Comparison of ENCODE assay signal across 36 cellular contexts in the genomic region with DNA sequence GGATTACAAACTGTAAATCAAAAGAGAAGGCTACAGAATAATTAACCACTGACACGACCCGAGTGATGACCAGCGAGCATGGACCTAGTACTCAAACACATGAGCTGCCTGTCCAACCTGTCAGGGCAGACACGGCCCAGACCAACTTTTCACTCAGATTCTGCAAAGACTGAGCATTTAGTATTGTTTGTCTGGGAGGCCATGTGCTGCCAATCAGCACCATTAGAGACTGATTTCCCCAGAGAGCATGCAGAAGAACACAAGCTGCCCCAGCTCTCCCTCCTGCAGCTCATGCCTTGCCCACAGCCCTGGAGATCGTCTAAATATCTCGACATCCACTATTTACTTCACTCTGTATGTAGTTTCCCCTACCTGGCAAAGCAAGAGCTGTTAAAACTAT.
"Had no signal": no experiment of that assay in that cellular context is flagged by ENCODE, and none has a peak within 500 bp of the region (broad histone marks: within the 10 kb centered on the region; RNA-seq: fewer than 3 reads in every experiment).

No MANE protein-coding gene starts in this region.

- H3K9me3 ChIP-seq: breast epithelium, MG63 had no signal

- H3K4me3 ChIP-seq: breast epithelium, MG63, PC-9 had no signal

- ATAC-seq: activated T-cell treated with anti-CD3 and anti-CD28 coated beads, Interleukin-2, amount 50 U/mL, for 4 hours; Right ventricle myocardium inferior had no signal

- H3K27ac Mint-ChIP-seq: activated B cell treated with CpG ODN at 0.5 μM for 24 hours; activated CD4-positive, alpha-beta memory T cell treated with anti-CD3 and anti-CD28 coated beads for 36 hours; activated naive CD4-positive, alpha-beta T cell treated with anti-CD3 and anti-CD28 coated beads for 36 hours; activated naive CD8-positive, alpha-beta T cell treated with anti-CD3 and anti-CD28 coated beads for 36 hours had no signal

- H3K27me3 Mint-ChIP-seq: activated B cell treated with CpG ODN at 0.5 μM for 24 hours had no signal

- H3K4me2 ChIP-seq: PC-9 had no signal

- FAIRE-seq: RCC 7860 had no signal

- H2AFZ ChIP-seq: PC-9 had no signal

- DNase-seq: activated B cell treated with CpG ODN at 0.5 μM for 24 hours; activated CD4-positive, alpha-beta memory T cell treated with anti-CD3 and anti-CD28 coated beads for 36 hours; activated CD4-positive, alpha-beta T cell treated with anti-CD3 and anti-CD28 coated beads for 4 hours; activated CD4-positive, alpha-beta T cell treated with anti-CD3 and anti-CD28 coated beads, Interleukin-2, amount 50 U/mL, for 1 hour; activated CD4-positive, CD25-positive, alpha-beta regulatory T cell treated with anti-CD3 and anti-CD28 coated beads, Interleukin-2, amount 50 U/mL, for 72 hours; activated CD8-positive, alpha-beta memory T cell treated with anti-CD3 and anti-CD28 coated beads, Interleukin-2, amount 50 U/mL, for 4 hours; activated gamma-delta T cell treated with Interleukin-2 at 50 U/mL for 16 hours; activated naive CD4-positive, alpha-beta T cell treated with anti-CD3 and anti-CD28 coated beads for 36 hours; activated naive CD8-positive, alpha-beta T cell treated with anti-CD3 and anti-CD28 coated beads for 36 hours; activated T-cell treated with anti-CD3 and anti-CD28 coated beads for 4 hours; activated T-cell treated with anti-CD3 and anti-CD28 coated beads, Interleukin-2, amount 50 U/mL, for 4 hours; amniotic stem cell; aorta; Karpas-422; KBM-7; MG63; NCI-H1048; NCI-H1436 treated with DMSO at 0.1 percent for 48 hours; NCI-H1694 treated with DMSO at 0.1 percent for 48 hours; NCI-H2029; NCI-H345; NCI-H510A; NCI-H526; NCI-H748 treated with DMSO at 0.1 percent for 48 hours; PC-9; SIG-M5; SW 1271; T-helper 1 cell; T-helper 2 cell; T-helper 9 cell had no signal

- H3K36me3 ChIP-seq: breast epithelium, MG63 had no signal

- H3K27ac ChIP-seq: breast epithelium, PC-9, RWPE1, VCaP had no signal

- H3K27me3 ChIP-seq: breast epithelium, MG63 had no signal

- H3K4me3 Mint-ChIP-seq: activated B cell treated with CpG ODN at 0.5 μM for 24 hours; activated CD4-positive, alpha-beta memory T cell treated with anti-CD3 and anti-CD28 coated beads for 36 hours; activated naive CD4-positive, alpha-beta T cell treated with anti-CD3 and anti-CD28 coated beads for 36 hours; activated naive CD8-positive, alpha-beta T cell treated with anti-CD3 and anti-CD28 coated beads for 36 hours; activated T-cell treated with anti-CD3 and anti-CD28 coated beads, Interleukin-2, amount 50 U/mL, for 4 hours; activated T-helper 1 cell treated with anti-CD3 and anti-CD28 coated beads, Interleukin-12 subunit alpha, Interleukin-12 subunit beta, Interleukin-2, Interleukin-4 antibody, amounts not matched to agents 30 ng/mL and 10 ng/mL and 1 ng/mL, durations not matched to agents 14 hours and 24 hours and 36 hours had no signal

- H3K9me3 Mint-ChIP-seq: activated B cell treated with CpG ODN at 0.5 μM for 24 hours; activated T-cell treated with anti-CD3 and anti-CD28 coated beads, Interleukin-2, amount 50 U/mL, for 4 hours had no signal

- H3K4me1 ChIP-seq: breast epithelium had no signal
